In the genomic region with DNA sequence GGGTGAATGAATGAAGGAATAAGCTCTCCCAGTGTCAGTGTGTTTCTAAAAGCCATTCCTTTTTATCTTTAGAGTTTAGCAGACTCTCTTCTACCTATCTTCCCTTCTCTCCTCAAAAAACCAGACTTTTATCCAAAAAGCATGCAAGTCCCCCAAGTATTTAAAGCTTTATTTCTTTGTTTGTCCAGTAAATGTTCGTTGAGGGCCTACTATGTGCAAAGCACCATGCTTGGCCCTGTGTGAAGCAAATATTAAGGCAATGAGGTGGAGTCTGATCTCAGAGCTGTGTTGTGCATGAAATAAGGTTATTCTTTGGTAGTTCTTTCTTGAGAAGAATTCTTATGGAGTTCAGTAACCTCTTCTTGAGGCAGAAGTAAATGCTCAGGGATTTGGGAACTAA, we compare ENCODE assay signal across 18 cellular contexts. TPM values are rescaled to one million over a fixed set of nuclear protein-coding genes. Genes with fewer than 3 reads are reported as not detected.
DNase-seq lines count a peak whose midpoint lies in the region; ATAC-seq and TF ChIP-seq lines count a peak whose summit lies in the region.
"Had no signal": no experiment of that assay in that cellular context is flagged by ENCODE, and none has a peak within 500 bp of the region (broad histone marks: within the 10 kb centered on the region; RNA-seq: fewer than 3 reads in every experiment).

No MANE protein-coding gene starts in this region.

- no peaks in the 10 kb centered on the region for H3K9me2 ChIP-seq in OCI-LY1 (ENCODE audit: low read depth, low read length)
- H3K9me2 ChIP-seq: SK-N-SH had no signal

- H3K4me3 ChIP-seq in OCI-LY1 (ENCODE audit: low read depth, low read length, poor library complexity, severe bottlenecking) (no peak overlapping the region), skeletal muscle tissue (ENCODE audit: low read length in 3 of 3) (no peak overlapping the region), gastroesophageal sphincter (no peak overlapping the region)
- H3K4me3 ChIP-seq: ascending aorta, right atrium auricular region had no signal

- no peak for ATAC-seq in HG02970 (IDR thresholded peaks at IDR 0.05; ENCODE audit: low FRiP score, unreplicated experiment)
- no peak for ATAC-seq in gastroesophageal sphincter
- ATAC-seq in HG03457 (IDR thresholded peaks at IDR 0.05; ENCODE audit: unreplicated experiment), result no peak

- WGBS in gastroesophageal sphincter (ENCODE audit: low coverage in 1 of 2), 2 donors, result 40 to 57% methylated on average over 1 of the region's 1 CpG

- no peaks in the 10 kb centered on the region for H4K20me1 ChIP-seq in OCI-LY1 (ENCODE audit: insufficient read depth, low read length)

- no peak for TF ChIP-seq EP300 in gastroesophageal sphincter (IDR thresholded peaks at IDR 0.05)

- H3K36me3 ChIP-seq in OCI-LY1 (ENCODE audit: insufficient read depth, low read length), result peaks cover 59% of the 10 kb centered on the region
- peaks cover 52 to 63% (median 60%) of the 10 kb centered on the region in 3 donors for H3K36me3 ChIP-seq in skeletal muscle tissue (ENCODE audit: control insufficient read depth in 3 of 3, insufficient read depth in 3 of 3, low read length in 3 of 3)
- peaks cover 0 to 96% of the 10 kb centered on the region in 2 donors for H3K36me3 ChIP-seq in gastroesophageal sphincter

- TF ChIP-seq POLR2A in gastroesophageal sphincter (IDR thresholded peaks at IDR 0.05), result no peak

- H3K27ac ChIP-seq in OCI-LY1 (ENCODE audit: low read depth, low read length, poor library complexity, severe bottlenecking) (peak overlapping the region; percentile 7), epithelial cell of prostate (peak overlapping the region; percentile 100), skeletal muscle tissue (ENCODE audit: low read depth, low read length) (peak overlapping the region; percentile 36), gastroesophageal sphincter (peak overlapping the region in 2 of 4 donors; percentile 22 to 38)

- peaks cover 61% of the 10 kb centered on the region for H3K4me1 Mint-ChIP-seq in activated T-cell treated with anti-CD3 and anti-CD28 coated beads, Interleukin-2, amount 50 U/mL, for 24 hours (ENCODE audit: low read depth)

- H3K79me2 ChIP-seq in OCI-LY1 (ENCODE audit: insufficient read depth, low read length), result no peaks in the 10 kb centered on the region

- no peak for TF ChIP-seq CTCF in OCI-LY1 (IDR thresholded peaks at IDR 0.05; ENCODE audit: low read length)
- TF ChIP-seq CTCF in gastroesophageal sphincter (IDR thresholded peaks at IDR 0.05), result no peak

- H3K9me3 ChIP-seq in OCI-LY1 (ENCODE audit: low read length) (no peaks in the 10 kb centered on the region), skeletal muscle tissue (ENCODE audit: control insufficient read depth in 3 of 3, low read length in 3 of 3) (no peaks in the 10 kb centered on the region), gastroesophageal sphincter (no peaks in the 10 kb centered on the region)
- H3K9me3 ChIP-seq: ascending aorta, right atrium auricular region, SK-N-SH had no signal

- H3K4me1 ChIP-seq in OCI-LY1 (ENCODE audit: insufficient read depth, low read length, severe bottlenecking), result peaks cover 43% of the 10 kb centered on the region
- H3K4me1 ChIP-seq in skeletal muscle tissue (ENCODE audit: control insufficient read depth in 3 of 3, insufficient read depth in 3 of 3, low read length in 3 of 3), result peaks cover 24 to 34% (median 32%) of the 10 kb centered on the region in 3 donors
- peaks cover under 1 to 59% (median 18%) of the 10 kb centered on the region in 3 donors for H3K4me1 ChIP-seq in gastroesophageal sphincter

- no peak for DNase-seq in activated T-cell treated with anti-CD3 and anti-CD28 coated beads, Interleukin-2, amount 50 U/mL, for 24 hours
- DNase-seq in activated T-cell treated with anti-CD3 and anti-CD28 coated beads, Interleukin-2, amount 50 U/mL, for 48 hours, result no peak
- DNase-seq in epithelial cell of prostate (ENCODE audit: low read depth, low spot score), result no peak
- DNase-seq: cortex of kidney; GF-D8; NCI-H1694; NCI-H446; SK-N-SH; stimulated activated CD8-positive, alpha-beta memory T cell treated with anti-CD3 and anti-CD28 coated beads, Interleukin-4, amount 100 ng/mL, for 48 hours had no signal

- H3K27me3 Mint-ChIP-seq in activated T-cell treated with anti-CD3 and anti-CD28 coated beads, Interleukin-2, amount 50 U/mL, for 24 hours, result no peaks in the 10 kb centered on the region
- H3K27me3 Mint-ChIP-seq: type B pancreatic cell had no signal

- H3K9ac ChIP-seq in OCI-LY1 (ENCODE audit: low read length) (no peak overlapping the region), skeletal muscle tissue (ENCODE audit: low read depth in 1 of 3, low read length in 3 of 3) (no peak overlapping the region)
- H3K9ac ChIP-seq: SK-N-SH had no signal

- no peaks in the 10 kb centered on the region for H3K27me3 ChIP-seq in OCI-LY1 (ENCODE audit: insufficient read depth, low read length)
- H3K27me3 ChIP-seq in skeletal muscle tissue (ENCODE audit: control insufficient read depth in 3 of 3, insufficient read depth in 3 of 3, low read length in 3 of 3), result no peaks in the 10 kb centered on the region
- H3K27me3 ChIP-seq in gastroesophageal sphincter, result no peaks in the 10 kb centered on the region
- H3K27me3 ChIP-seq: ascending aorta, right atrium auricular region had no signal

- H2AFZ ChIP-seq in OCI-LY1 (ENCODE audit: low read length), result no peak overlapping the region

- peaks cover 93% of the 10 kb centered on the region for H3K36me3 Mint-ChIP-seq in activated T-cell treated with anti-CD3 and anti-CD28 coated beads, Interleukin-2, amount 50 U/mL, for 24 hours (ENCODE audit: low read depth)

- no peak overlapping the region for H3K4me3 Mint-ChIP-seq in activated T-cell treated with anti-CD3 and anti-CD28 coated beads, Interleukin-2, amount 50 U/mL, for 24 hours
- H3K4me3 Mint-ChIP-seq: nephron, type B pancreatic cell had no signal

- H3K9me3 Mint-ChIP-seq in activated T-cell treated with anti-CD3 and anti-CD28 coated beads, Interleukin-2, amount 50 U/mL, for 24 hours, result no peaks in the 10 kb centered on the region
- H3K9me3 Mint-ChIP-seq: nephron, type B pancreatic cell had no signal

- no peak overlapping the region for H3K4me2 ChIP-seq in OCI-LY1 (ENCODE audit: low read length)
- H3K4me2 ChIP-seq: SK-N-SH had no signal

- H3F3A ChIP-seq in OCI-LY1 (ENCODE audit: insufficient read depth, low read length), result no peaks in the 10 kb centered on the region

- peak overlapping the region; percentile 86 for H3K27ac Mint-ChIP-seq in activated T-cell treated with anti-CD3 and anti-CD28 coated beads, Interleukin-2, amount 50 U/mL, for 24 hours
- H3K27ac Mint-ChIP-seq: nephron, type B pancreatic cell had no signal

RNA-seq across cellular contexts. Expression of gene CASP10, which starts 28.3 kb away (rescaled TPM):
- 16.2 TPM for total RNA-seq in skeletal muscle tissue
- total RNA-seq in gastroesophageal sphincter, result 1 to 10 TPM; 2.6 to 7.5 (median 6.3) TPM

RNA-seq across cellular contexts. Expression of gene CFLAR, which starts 38.7 kb away (rescaled TPM):
- 62.6 TPM for total RNA-seq in skeletal muscle tissue
- 100 to 1,000 TPM; 145 to 346 (median 176) TPM for total RNA-seq in gastroesophageal sphincter
